Comparison of ENCODE assay signal across 33 cellular contexts in the genomic region with DNA sequence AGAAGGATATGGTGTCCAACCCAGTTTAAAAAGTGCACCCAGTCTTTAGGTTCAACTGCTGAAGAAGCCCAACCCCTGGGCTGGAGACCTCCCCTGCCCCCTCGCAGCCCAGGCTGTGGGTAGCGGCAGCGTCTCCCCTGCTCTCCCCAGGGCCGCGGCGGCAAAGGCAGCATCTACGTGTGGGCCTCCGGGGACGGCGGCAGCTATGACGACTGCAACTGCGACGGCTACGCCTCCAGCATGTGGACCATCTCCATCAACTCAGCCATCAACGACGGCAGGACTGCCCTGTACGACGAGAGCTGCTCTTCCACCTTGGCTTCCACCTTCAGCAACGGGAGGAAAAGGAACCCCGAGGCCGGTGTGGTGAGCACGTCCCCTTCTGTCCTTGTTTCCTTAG.
"Had no signal": no experiment of that assay in that cellular context is flagged by ENCODE, and none has a peak within 500 bp of the region (broad histone marks: within the 10 kb centered on the region; RNA-seq: fewer than 3 reads in every experiment).

No MANE protein-coding gene starts in this region.

- H3K4me1 ChIP-seq: ascending aorta had no signal

- DNase-seq: activated CD4-positive, alpha-beta T cell treated with anti-CD3 and anti-CD28 coated beads for 1 hour; activated CD4-positive, alpha-beta T cell treated with anti-CD3 and anti-CD28 coated beads for 48 hours; activated CD4-positive, CD25-positive, alpha-beta regulatory T cell; activated CD8-positive, alpha-beta memory T cell treated with anti-CD3 and anti-CD28 coated beads, Interleukin-2, amount 50 U/mL, for 48 hours; activated effector memory CD4-positive, alpha-beta T cell treated with Interleukin-2 at 50 U/mL for 16 hours; activated naive CD8-positive, alpha-beta T cell treated with anti-CD3 and anti-CD28 coated beads, Interleukin-2, amount 10 ng/mL, durations not matched to agents 7 days and 5 days; activated T-cell treated with anti-CD3 and anti-CD28 coated beads, Interleukin-2, amount 50 U/mL, for 48 hours; amygdala; Kasumi-1; KG1; MG63; NCI-H1048; NCI-H1436 treated with DMSO at 0.1 percent for 48 hours; NCI-H1694 treated with DMSO at 0.1 percent for 48 hours; NCI-H2029; NCI-H345; NCI-H510A; NCI-H748 treated with DMSO at 0.1 percent for 48 hours; NK-92 treated with Interleukin-12 subunit alpha and Interleukin-12 subunit beta, amount 100 ng/mL, for 24 hours; PC-9; SIG-M5; T-helper 1 cell; T-helper 2 cell; T-helper 9 cell; WERI-Rb-1 had no signal

- ATAC-seq: Right ventricle myocardium inferior, SK-N-SH treated with all-trans-retinoic acid at 6 μM for 48 hours had no signal

- H2AFZ ChIP-seq: PC-9 had no signal

- H3K4me1 Mint-ChIP-seq: activated naive CD4-positive, alpha-beta T cell treated with anti-CD3 and anti-CD28 coated beads, Interleukin-2, amount 50 U/mL, for 24 hours; activated naive CD8-positive, alpha-beta T cell treated with anti-CD3 and anti-CD28 coated beads, Interleukin-2, amount 10 ng/mL, durations not matched to agents 7 days and 5 days; central memory CD8-positive, alpha-beta T cell had no signal

- FAIRE-seq: RCC 7860 had no signal

- H3K9me3 ChIP-seq: ascending aorta, MG63 had no signal

- H3K4me3 Mint-ChIP-seq: activated naive CD4-positive, alpha-beta T cell treated with anti-CD3 and anti-CD28 coated beads, Interleukin-2, amount 50 U/mL, for 24 hours; activated naive CD8-positive, alpha-beta T cell treated with anti-CD3 and anti-CD28 coated beads, Interleukin-2, amount 10 ng/mL, durations not matched to agents 7 days and 5 days; central memory CD8-positive, alpha-beta T cell had no signal

- H3K27ac ChIP-seq: ascending aorta, cardiac muscle cell, PC-9, RWPE1, WERI-Rb-1 had no signal

- H3K27me3 ChIP-seq: ascending aorta, cardiac muscle cell, MG63 had no signal

- H3K4me2 ChIP-seq: PC-9 had no signal

- H3K36me3 Mint-ChIP-seq: activated naive CD4-positive, alpha-beta T cell treated with anti-CD3 and anti-CD28 coated beads, Interleukin-2, amount 50 U/mL, for 24 hours; activated naive CD8-positive, alpha-beta T cell treated with anti-CD3 and anti-CD28 coated beads, Interleukin-2, amount 10 ng/mL, durations not matched to agents 7 days and 5 days had no signal

- H3K36me3 ChIP-seq: ascending aorta, cardiac muscle cell, MG63 had no signal

- H3K9me3 Mint-ChIP-seq: activated naive CD4-positive, alpha-beta T cell treated with anti-CD3 and anti-CD28 coated beads, Interleukin-2, amount 50 U/mL, for 24 hours; activated naive CD8-positive, alpha-beta T cell treated with anti-CD3 and anti-CD28 coated beads, Interleukin-2, amount 10 ng/mL, durations not matched to agents 7 days and 5 days; central memory CD8-positive, alpha-beta T cell had no signal

- H3K4me3 ChIP-seq: ascending aorta, cardiac muscle cell, MG63, PC-9 had no signal

- H3K27ac Mint-ChIP-seq: activated naive CD4-positive, alpha-beta T cell treated with anti-CD3 and anti-CD28 coated beads, Interleukin-2, amount 50 U/mL, for 24 hours; activated naive CD8-positive, alpha-beta T cell treated with anti-CD3 and anti-CD28 coated beads, Interleukin-2, amount 10 ng/mL, durations not matched to agents 7 days and 5 days had no signal
